In genomic region chr17:68143425-68143824, GRCh38 we compare ENCODE assay signal across 6 cellular contexts.
"Had no signal": no experiment of that assay in that cellular context is flagged by ENCODE, and none has a peak within 500 bp of the region (broad histone marks: within the 10 kb centered on the region; RNA-seq: fewer than 3 reads in every experiment).

No MANE protein-coding gene starts in this region.

- H3K4me3 Mint-ChIP-seq: GM23338, H9 had no signal

- H2AFZ ChIP-seq: GM23338 had no signal

- H3K9me3 Mint-ChIP-seq: GM23338, H9 had no signal

- H3K4me3 ChIP-seq: GM23338, K562 had no signal

- H3K4me2 ChIP-seq: GM23338 had no signal

- ATAC-seq: GM23338, K562 had no signal

- H3K27ac Mint-ChIP-seq: GM23338, H9 had no signal

- H3K4me1 Mint-ChIP-seq: GM23338, H9 had no signal

- DNase-seq: H9, HCEC 1CT, IMR-90, KG1 had no signal
